Comparison of ENCODE assay signal across 1 cellular context in genomic region chr7:105012503-105013282, GRCh38.
TF ChIP-seq lines count a peak whose summit lies in the region.

No MANE protein-coding gene starts in this region.

TF ChIP-seq in K562, 482 proteins besides CTCF, POLR2A, EP300 and RAD21 (continued from another document and continues in another):
- TF ChIP-seq ZBTB40 (IDR thresholded peaks at IDR 0.05) (peak; percentile 48; the same call in 1 of the 2 replicates), ZBTB40 (CRISPR knock-in tag; IDR thresholded peaks at IDR 0.05) (no peak), ATF4 (CRISPR knock-in tag; IDR thresholded peaks at IDR 0.05) (no peak; the same call in none of the 2 replicates), HINFP (tag; conservative IDR thresholded peaks at IDR 0.05; ENCODE audit: low read depth) (0 out of 2 replicates have a peak, but pooled peaks have one; percentile 11), ZNF282 (CRISPR knock-in tag; IDR thresholded peaks at IDR 0.05) (no peak), NR2C1 (IDR thresholded peaks at IDR 0.05) (no peak), NR2C1 (tag; IDR thresholded peaks at IDR 0.05) (peak; percentile 60; the same call in 1 of the 2 replicates), MLLT1 (IDR thresholded peaks at IDR 0.05) (peak; percentile 62 to 99; a peak in 2 of 4 replicates), RBM17 (IDR thresholded peaks at IDR 0.05; ENCODE audit: borderline replicate concordance, low read depth, low read length) (no peak), LCOR (CRISPR knock-in tag; IDR thresholded peaks at IDR 0.05) (peak; percentile 99), GABPA (tag; conservative IDR thresholded peaks at IDR 0.05; ENCODE audit: low read depth) (no peak), ZNF41 (CRISPR knock-in tag; conservative IDR thresholded peaks at IDR 0.05) (no peak; the same call in 1 of the 2 replicates), RBM25 (IDR thresholded peaks at IDR 0.05; ENCODE audit: low read depth, low read length, severe bottlenecking) (peak; percentile 50), ZNF57 (CRISPR knock-in tag; IDR thresholded peaks at IDR 0.05) (no peak), TSC22D4 (tag; IDR thresholded peaks at IDR 0.05) (no peak), SRSF1 (IDR thresholded peaks at IDR 0.05; ENCODE audit: low read depth, low read length) (peak; percentile 91; the same call in 1 of the 2 replicates), ZNF280A (IDR thresholded peaks at IDR 0.05; ENCODE audit: low read depth, partially characterized antibody) (no peak), ZNF764 (CRISPR knock-in tag; IDR thresholded peaks at IDR 0.05; ENCODE audit: low read depth) (peak; percentile 34; the same call in 1 of the 2 replicates), HMG20B (CRISPR knock-in tag; IDR thresholded peaks at IDR 0.05) (no peak), DACH1 (IDR thresholded peaks at IDR 0.05; ENCODE audit: partially characterized antibody) (peak; percentile 99), ZNF436 (CRISPR knock-in tag; IDR thresholded peaks at IDR 0.05) (no peak), ZNF143 (CRISPR knock-in tag; IDR thresholded peaks at IDR 0.05) (peak; percentile 1; the same call in 1 of the 2 replicates), KHSRP (IDR thresholded peaks at IDR 0.05) (no peak; the same call in 1 of the 2 replicates), ZNF699 (CRISPR knock-in tag; IDR thresholded peaks at IDR 0.05; ENCODE audit: insufficient replicate concordance) (no peak), HLTF (IDR thresholded peaks at IDR 0.05) (peak; percentile 69; the same call in 1 of the 2 replicates), IFI16 (CRISPR knock-in tag; IDR thresholded peaks at IDR 0.05) (no peak), REST (CRISPR knock-in tag; IDR thresholded peaks at IDR 0.05; ENCODE audit: low read depth) (peak; percentile 82), ZNF263 (CRISPR knock-in tag; IDR thresholded peaks at IDR 0.05; ENCODE audit: borderline replicate concordance) (peak; percentile 34; the same call in 1 of the 2 replicates), ELF2 (CRISPR knock-in tag; IDR thresholded peaks at IDR 0.05) (no peak; the same call in 1 of the 2 replicates), ZNF780A (CRISPR knock-in tag; IDR thresholded peaks at IDR 0.05) (peak; percentile 51; the same call in 1 of the 2 replicates), CHAMP1 (IDR thresholded peaks at IDR 0.05) (no peak), ZSCAN29 (IDR thresholded peaks at IDR 0.05) (no peak), HNRNPL (IDR thresholded peaks at IDR 0.05; ENCODE audit: low read depth, low read length) (no peak), E2F4 (CRISPR knock-in tag; IDR thresholded peaks at IDR 0.05; ENCODE audit: low read depth) (no peak), KAT8 (IDR thresholded peaks at IDR 0.05; ENCODE audit: low read depth) (no peak), CBX3 (IDR thresholded peaks at IDR 0.05; ENCODE audit: borderline replicate concordance in 1 of 2, low read length in 2 of 2) (peak in 1 of 2 experiments; percentile 94; a peak in 2 of 3 replicates)
